ENCODE assay signal across 17 cellular contexts in genomic region chr3:183885766-183886165, GRCh38. TPM values are rescaled to one million over a fixed set of nuclear protein-coding genes. Genes with fewer than 3 reads are reported as not detected.
DNase-seq lines count a peak whose midpoint lies in the region; ATAC-seq and TF ChIP-seq lines count a peak whose summit lies in the region.
"Had no signal": no experiment of that assay in that cellular context is flagged by ENCODE, and none has a peak within 500 bp of the region (broad histone marks: within the 10 kb centered on the region; RNA-seq: fewer than 3 reads in every experiment).

No MANE protein-coding gene starts in this region.

- H3K4me3 Mint-ChIP-seq in activated naive CD4-positive, alpha-beta T cell treated with anti-CD3 and anti-CD28 coated beads, Interleukin-2, amount 50 U/mL, for 24 hours: peak overlapping the region; percentile 63
- H3K4me3 Mint-ChIP-seq in glutamatergic neuron (ENCODE audit: unreplicated experiment) (peak overlapping the region; percentile 56), type B pancreatic cell (peak overlapping the region; percentile 72)

- TF ChIP-seq CTCF in RWPE1 (conservative IDR thresholded peaks at IDR 0.05; ENCODE audit: low read depth) (no peak), glutamatergic neuron (IDR thresholded peaks at IDR 0.05; ENCODE audit: partially characterized antibody, unreplicated experiment) (no peak), type B pancreatic cell (conservative IDR thresholded peaks at IDR 0.05) (no peak), GM10266 (IDR thresholded peaks at IDR 0.05; ENCODE audit: control insufficient read depth, insufficient read depth, low read depth, missing control alignments) (no peak)

- no peaks in the 10 kb centered on the region for H3K9me3 Mint-ChIP-seq in activated naive CD4-positive, alpha-beta T cell treated with anti-CD3 and anti-CD28 coated beads, Interleukin-2, amount 50 U/mL, for 24 hours
- H3K9me3 Mint-ChIP-seq in activated naive CD4-positive, alpha-beta T cell treated with anti-CD3 and anti-CD28 coated beads, Interleukin-2, amount 50 U/mL, for 72 hours: no peaks in the 10 kb centered on the region
- no peaks in the 10 kb centered on the region for H3K9me3 Mint-ChIP-seq in glutamatergic neuron (ENCODE audit: unreplicated experiment)
- H3K9me3 Mint-ChIP-seq in type B pancreatic cell: no peaks in the 10 kb centered on the region

- peak overlapping the region; percentile 75; the same call in 1 of the 2 replicates for H3K27ac ChIP-seq in RWPE1
- H3K27ac ChIP-seq: foreskin keratinocyte had no signal

- no peak overlapping the region for H3K27ac Mint-ChIP-seq in activated naive CD4-positive, alpha-beta T cell treated with anti-CD3 and anti-CD28 coated beads, Interleukin-2, amount 50 U/mL, for 24 hours
- no peak overlapping the region for H3K27ac Mint-ChIP-seq in activated naive CD4-positive, alpha-beta T cell treated with anti-CD3 and anti-CD28 coated beads, Interleukin-2, amount 50 U/mL, for 72 hours
- H3K27ac Mint-ChIP-seq in glutamatergic neuron (ENCODE audit: unreplicated experiment) (no peak overlapping the region), type B pancreatic cell (no peak overlapping the region)

- H3K36me3 Mint-ChIP-seq in activated naive CD4-positive, alpha-beta T cell treated with anti-CD3 and anti-CD28 coated beads, Interleukin-2, amount 50 U/mL, for 24 hours: no peaks in the 10 kb centered on the region
- peaks cover 10 to 15% of the 10 kb centered on the region in 2 donors for H3K36me3 Mint-ChIP-seq in activated naive CD4-positive, alpha-beta T cell treated with anti-CD3 and anti-CD28 coated beads, Interleukin-2, amount 50 U/mL, for 72 hours
- H3K36me3 Mint-ChIP-seq in glutamatergic neuron (ENCODE audit: unreplicated experiment) (no peaks in the 10 kb centered on the region), type B pancreatic cell (no peaks in the 10 kb centered on the region)

- DNase-seq in activated naive CD4-positive, alpha-beta T cell treated with anti-CD3 and anti-CD28 coated beads, Interleukin-2, amount 50 U/mL, for 72 hours (ENCODE audit: low spot score in 2 of 2): no peak
- DNase-seq in RWPE1 (ENCODE audit: low spot score) (no peak), glutamatergic neuron (no peak), type B pancreatic cell (ENCODE audit: extremely low spot score, unreplicated experiment) (no peak), islet precursor cell (no peak), GM10266 (ENCODE audit: extremely low spot score) (no peak)
- DNase-seq in activated CD8-positive, alpha-beta memory T cell treated with anti-CD3 and anti-CD28 coated beads, Interleukin-2, amount 50 U/mL, for 48 hours: no peak
- DNase-seq: activated CD4-positive, alpha-beta T cell treated with anti-CD3 and anti-CD28 coated beads for 4 hours; activated naive CD4-positive, alpha-beta T cell treated with Interleukin-2 at 50 U/mL for 16 hours; DMS79 treated with DMSO at 0.1 percent for 48 hours; foreskin keratinocyte; GOT3; NCI-H774; RPMI8226; stimulated activated CD4-positive, alpha-beta T cell treated with anti-CD3 and anti-CD28 coated beads, Interleukin-4, amount 100 ng/mL, for 1 hour; upper lobe of left lung had no signal

- POLR2A ChIA-PET in RWPE1 (lab: Yijun Ruan, JAX; ENCODE audit: low non-redundant PET): no interaction called here

- CTCF ChIA-PET in RWPE1 (lab: Yijun Ruan, JAX): interaction anchor here (0.6 to 1.7 kb wide), 3 partner anchors 15 to 59 kb away, joined by 3 to 4 read pairs (median 3); no protein-coding TSS in a partner anchor

- H3K4me1 Mint-ChIP-seq in activated naive CD4-positive, alpha-beta T cell treated with anti-CD3 and anti-CD28 coated beads, Interleukin-2, amount 50 U/mL, for 24 hours: peaks cover 39% of the 10 kb centered on the region
- H3K4me1 Mint-ChIP-seq in glutamatergic neuron (ENCODE audit: low read depth, unreplicated experiment) (peaks cover 11% of the 10 kb centered on the region), type B pancreatic cell (ENCODE audit: unreplicated experiment) (peaks cover 26% of the 10 kb centered on the region)

- no peaks in the 10 kb centered on the region for H3K27me3 Mint-ChIP-seq in activated naive CD4-positive, alpha-beta T cell treated with anti-CD3 and anti-CD28 coated beads, Interleukin-2, amount 50 U/mL, for 24 hours
- H3K27me3 Mint-ChIP-seq in glutamatergic neuron (ENCODE audit: unreplicated experiment): peaks cover 6% of the 10 kb centered on the region
- peaks cover 21% of the 10 kb centered on the region for H3K27me3 Mint-ChIP-seq in type B pancreatic cell

- no peak for ATAC-seq in activated naive CD4-positive, alpha-beta T cell treated with anti-CD3 and anti-CD28 coated beads, Interleukin-2, amount 50 U/mL, for 72 hours

RNA-seq across cellular contexts. Expression of gene PARL, which starts 1.1 kb away (rescaled TPM):
- total RNA-seq in activated naive CD4-positive, alpha-beta T cell treated with anti-CD3 and anti-CD28 coated beads, Interleukin-2, amount 50 U/mL, for 72 hours: 10 to 100 TPM; 88.7 to 94.2 TPM
- total RNA-seq in glutamatergic neuron (ENCODE audit: unreplicated experiment): 58.5 TPM
- total RNA-seq in type B pancreatic cell (ENCODE audit: low replicate concordance): 53.1 and 63.0 TPM in 2 replicates
